ENCODE assay signal across 8 cellular contexts in the genomic region with DNA sequence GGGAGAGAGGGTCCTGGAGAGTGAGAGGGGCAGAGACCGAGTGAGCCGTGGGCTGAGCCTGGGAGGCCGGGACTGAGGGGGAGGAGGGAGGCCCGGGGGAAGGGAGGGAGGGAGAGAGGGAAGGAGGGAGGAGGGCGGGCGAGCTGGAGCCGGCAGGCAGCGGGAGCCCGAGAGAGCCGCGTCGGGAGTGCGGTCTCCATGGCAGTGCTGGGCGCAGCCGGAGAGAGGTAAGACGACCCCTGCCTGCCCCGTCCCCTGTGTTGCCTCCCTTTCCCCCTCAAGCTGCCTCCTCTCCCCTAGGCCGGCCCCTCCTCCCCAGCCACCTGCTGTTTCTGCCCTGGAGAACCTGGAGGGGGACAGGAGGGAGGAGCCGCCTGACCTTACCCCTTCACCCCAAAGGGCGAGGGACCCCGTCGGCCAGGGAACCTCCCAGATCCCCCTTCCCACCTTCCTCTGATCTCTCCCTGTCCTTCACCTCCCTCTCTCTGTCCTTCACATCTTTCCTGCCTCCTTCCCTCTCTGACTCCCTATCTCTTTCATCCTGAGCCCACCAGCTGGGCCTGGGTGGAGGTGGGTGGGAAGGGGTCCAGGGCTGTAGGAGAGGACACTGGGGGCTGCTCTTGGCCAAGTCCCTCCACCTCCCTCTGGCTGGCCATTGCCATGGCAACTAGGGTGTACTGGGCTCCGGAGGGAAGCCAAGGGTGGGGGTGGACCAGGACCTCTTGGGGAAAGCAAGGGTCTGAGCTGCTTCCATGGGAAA. TPM values are rescaled to one million over a fixed set of nuclear protein-coding genes. Genes with fewer than 3 reads are reported as not detected.
DNase-seq lines count a peak whose midpoint lies in the region; ATAC-seq and TF ChIP-seq lines count a peak whose summit lies in the region.

A gene with protein sequence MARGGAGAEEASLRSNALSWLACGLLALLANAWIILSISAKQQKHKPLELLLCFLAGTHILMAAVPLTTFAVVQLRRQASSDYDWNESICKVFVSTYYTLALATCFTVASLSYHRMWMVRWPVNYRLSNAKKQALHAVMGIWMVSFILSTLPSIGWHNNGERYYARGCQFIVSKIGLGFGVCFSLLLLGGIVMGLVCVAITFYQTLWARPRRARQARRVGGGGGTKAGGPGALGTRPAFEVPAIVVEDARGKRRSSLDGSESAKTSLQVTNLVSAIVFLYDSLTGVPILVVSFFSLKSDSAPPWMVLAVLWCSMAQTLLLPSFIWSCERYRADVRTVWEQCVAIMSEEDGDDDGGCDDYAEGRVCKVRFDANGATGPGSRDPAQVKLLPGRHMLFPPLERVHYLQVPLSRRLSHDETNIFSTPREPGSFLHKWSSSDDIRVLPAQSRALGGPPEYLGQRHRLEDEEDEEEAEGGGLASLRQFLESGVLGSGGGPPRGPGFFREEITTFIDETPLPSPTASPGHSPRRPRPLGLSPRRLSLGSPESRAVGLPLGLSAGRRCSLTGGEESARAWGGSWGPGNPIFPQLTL (plus strand): TSS at position 148 of the 760 bp plus-strand sequence. CDS start 2,078 bp downstream, outside the sequence.

- no peaks in the 10 kb centered on the region for H3K79me2 ChIP-seq in parathyroid adenoma

- intact Hi-C loops in adrenal gland (cut with DNase I), result loop anchor here (5.0 to 10.0 kb wide), 2 partner anchors 77 to 90 kb away; no protein-coding TSS in a partner anchor
- intact Hi-C loops in right cardiac atrium (cut with DNase I), result loop anchor here in 3 of 4 donors (10.0 kb wide), 2 partner anchors 67 to 207 kb away; partner anchors contain the start of gene MLF2 (in 2 of the 3)
- intact Hi-C loops in posterior vena cava (cut with DNase I), result no loop called here

- DNase-seq in Daoy (ENCODE audit: low read depth) (peak; percentile 58), NB4 (ENCODE audit: low read depth) (peak; percentile 67), adrenal gland (peak in 5 of 7 donors; percentile 38 to 78 (median 55)), right cardiac atrium (peak; percentile 66 to 87 (median 86)), posterior vena cava (ENCODE audit: low spot score) (no peak)

- ATAC-seq in right cardiac atrium (peak; percentile 58 to 59), GM21723 (IDR thresholded peaks at IDR 0.05; ENCODE audit: unreplicated experiment) (no peak), HG03025 (IDR thresholded peaks at IDR 0.05; ENCODE audit: low FRiP score, unreplicated experiment) (no peak)

- H3K27ac ChIP-seq in adrenal gland (peak within 1 kb of the TSS in 2 of 5 donors; percentile 10 to 60), right cardiac atrium (ENCODE audit: low read length) (no peak within 1 kb of the TSS), parathyroid adenoma (peak within 1 kb of the TSS; percentile 31)

- no peaks in the 10 kb centered on the region for H3K9me3 ChIP-seq in adrenal gland (replicated peaks in 1 of 3)
- no peaks in the 10 kb centered on the region for H3K9me3 ChIP-seq in right cardiac atrium (ENCODE audit: control insufficient read depth, low read length)
- no peaks in the 10 kb centered on the region for H3K9me3 ChIP-seq in parathyroid adenoma (ENCODE audit: control insufficient read depth, low read length)

- H3K4me1 ChIP-seq in adrenal gland (replicated peaks in 1 of 2), result peaks cover 6 to 8% of the 10 kb centered on the region in 2 donors
- H3K4me1 ChIP-seq in right cardiac atrium (ENCODE audit: control insufficient read depth, insufficient read depth, low read length), result no peaks in the 10 kb centered on the region
- peaks cover 8% of the 10 kb centered on the region for H3K4me1 ChIP-seq in parathyroid adenoma

- H3K9ac ChIP-seq in parathyroid adenoma, result no peak within 1 kb of the TSS

- peak within 1 kb of the TSS; percentile 70 for H2AFZ ChIP-seq in parathyroid adenoma

- H3K27me3 ChIP-seq in adrenal gland (peaks cover 4% of the 10 kb centered on the region), right cardiac atrium (ENCODE audit: control insufficient read depth, insufficient read depth) (no peaks in the 10 kb centered on the region), parathyroid adenoma (ENCODE audit: control insufficient read depth, insufficient read depth, low read length) (no peaks in the 10 kb centered on the region)

- no peak for TF ChIP-seq POLR2A in NB4 (IDR thresholded peaks at IDR 0.05; ENCODE audit: extremely low read depth, insufficient read length)
- TF ChIP-seq POLR2A in adrenal gland (IDR thresholded peaks at IDR 0.05), result no peak

- peak within 1 kb of the TSS; percentile 86 for H3K4me2 ChIP-seq in parathyroid adenoma (ENCODE audit: low read length)

- 1 to 15% (median 2%) methylated on average over 5 to 23 of the region's 23 CpGs for WGBS in adrenal gland, 4 donors
- 1% methylated on average over 23 of the region's 23 CpGs for WGBS in right cardiac atrium

- peak within 1 kb of the TSS; percentile 11 for H3K4me3 ChIP-seq in NB4 (ENCODE audit: low read depth, low read length)
- peak within 1 kb of the TSS in 1 of 4 donors; percentile 40 for H3K4me3 ChIP-seq in adrenal gland
- peak within 1 kb of the TSS; percentile 58 for H3K4me3 ChIP-seq in right cardiac atrium (ENCODE audit: low read length)
- H3K4me3 ChIP-seq in parathyroid adenoma (ENCODE audit: low read depth, low read length), result peak within 1 kb of the TSS; percentile 69

- H3K36me3 ChIP-seq in adrenal gland (replicated peaks in 1 of 2) (no peaks in the 10 kb centered on the region), parathyroid adenoma (ENCODE audit: control insufficient read depth, insufficient read depth, low read length) (no peaks in the 10 kb centered on the region)

- no peak for TF ChIP-seq CTCF in NB4 (IDR thresholded peaks at IDR 0.05; ENCODE audit: low read depth, low read length)
- no peak for TF ChIP-seq CTCF in adrenal gland (IDR thresholded peaks at IDR 0.05)
- no peak for TF ChIP-seq CTCF in parathyroid adenoma (IDR thresholded peaks at IDR 0.05)

RNA-seq across cellular contexts. Expression of the gene that starts here (rescaled TPM):
- 0.74 and 0.92 TPM in 2 replicates for total RNA-seq in Daoy (2014; rRNA removed; shearing (Covaris generic))
- total RNA-seq in adrenal gland (10 to 100 TPM in 1 of 8 donors, 1 to 10 TPM in 7; 1.1 to 11.9 (median 4.4) TPM), right cardiac atrium (10 to 100 TPM in 1 of 4 donors, 1 to 10 TPM in 3; 6.8 to 10.9 (median 8.3) TPM), posterior vena cava (1 to 10 TPM; 3.9 to 5.1 TPM)
- polyA plus RNA-seq in adrenal gland (10 to 100 TPM in 2 of 3 donors, 1 to 10 TPM in 1; 5.3 to 42.6 (median 13.7) TPM), right cardiac atrium (6.8 TPM)

Comparison
In these comparisons a context has a peak if more than half of its experiments do, and no peak if none do; other contexts are left out.
1. Peak in DNase-seq in Daoy; RNA of the gene not detected or under 1 TPM.
2. ATAC-seq: peak in right cardiac atrium (2 of 2); none in GM21723 (single experiment) and HG03025 (single experiment).
3. intact Hi-C loops: an anchor here in adrenal gland (5.0 to 10.0 kb wide) and right cardiac atrium (10.0 kb wide); none called in posterior vena cava.